2 cellular contexts compared by ENCODE assay signal in genomic region chr6:72789145-72789544, GRCh38.
TF ChIP-seq lines count a peak whose summit lies in the region.

No MANE protein-coding gene starts in this region.

TF ChIP-seq in IMR-90, 13 proteins besides CTCF, POLR2A, EP300 and RAD21:
- no peak for TF ChIP-seq BHLHE40 (IDR thresholded peaks at IDR 0.05; ENCODE audit: low read depth, low read length)
- TF ChIP-seq NFE2L2 (IDR thresholded peaks at IDR 0.05; ENCODE audit: low read depth, low read length), result no peak
- TF ChIP-seq RFX5 (IDR thresholded peaks at IDR 0.05; ENCODE audit: low read depth, low read length), result no peak
- no peak for TF ChIP-seq FOS (IDR thresholded peaks at IDR 0.05; ENCODE audit: low read depth, low read length)
- TF ChIP-seq SMC3 (IDR thresholded peaks at IDR 0.05; ENCODE audit: low read depth, low read length), result no peak
- no peak for TF ChIP-seq CHD1 (IDR thresholded peaks at IDR 0.05; ENCODE audit: low read depth, low read length)
- no peak for TF ChIP-seq MAFK (IDR thresholded peaks at IDR 0.05; ENCODE audit: low read depth, low read length)
- TF ChIP-seq RCOR1 (IDR thresholded peaks at IDR 0.05; ENCODE audit: insufficient replicate concordance, low read length), result no peak
- TF ChIP-seq ELK1 (IDR thresholded peaks at IDR 0.05; ENCODE audit: borderline replicate concordance, low read depth, low read length), result no peak
- no peak for TF ChIP-seq USF2 (IDR thresholded peaks at IDR 0.05; ENCODE audit: low read depth, low read length)

TF ChIP-seq in H1, 55 proteins besides CTCF, POLR2A, EP300 and RAD21:
- TF ChIP-seq POU5F1 (IDR thresholded peaks at IDR 0.05; ENCODE audit: low read depth, low read length) (no peak), CREB1 (IDR thresholded peaks at IDR 0.05) (no peak), SP1 (IDR thresholded peaks at IDR 0.05; ENCODE audit: low read depth, low read length) (no peak), SIX5 (IDR thresholded peaks at IDR 0.05; ENCODE audit: low read depth, low read length) (no peak), CEBPB (IDR thresholded peaks at IDR 0.05; ENCODE audit: low read depth, low read length) (no peak), BACH1 (IDR thresholded peaks at IDR 0.05; ENCODE audit: low read length) (no peak), BCL11A (IDR thresholded peaks at IDR 0.05; ENCODE audit: low read depth in 2 of 2, low read length in 2 of 2) (no peak), TAF1 (IDR thresholded peaks at IDR 0.05; ENCODE audit: low read depth, low read length) (no peak), HDAC6 (IDR thresholded peaks at IDR 0.05; ENCODE audit: low read depth, low read length) (no peak), TCF12 (IDR thresholded peaks at IDR 0.05; ENCODE audit: low read depth, low read length) (no peak), NRF1 (IDR thresholded peaks at IDR 0.05; ENCODE audit: low read depth, low read length) (no peak), ASH2L (IDR thresholded peaks at IDR 0.05; ENCODE audit: low read length) (no peak), SP2 (IDR thresholded peaks at IDR 0.05; ENCODE audit: low read length) (no peak), TEAD4 (IDR thresholded peaks at IDR 0.05; ENCODE audit: low read depth, low read length) (no peak), ATF3 (IDR thresholded peaks at IDR 0.05; ENCODE audit: insufficient read depth, low read depth, low read length) (no peak), SRF (IDR thresholded peaks at IDR 0.05; ENCODE audit: low read depth, low read length) (no peak), SP4 (IDR thresholded peaks at IDR 0.05; ENCODE audit: low read length) (no peak), E2F6 (IDR thresholded peaks at IDR 0.05) (no peak), RNF2 (IDR thresholded peaks at IDR 0.05; ENCODE audit: borderline replicate concordance, low read depth, low read length, missing control alignments, poor library complexity, severe bottlenecking) (no peak), EZH2 (IDR thresholded peaks at IDR 0.05; ENCODE audit: low read depth, low read length, severe bottlenecking) (no peak)
